In the genomic region with DNA sequence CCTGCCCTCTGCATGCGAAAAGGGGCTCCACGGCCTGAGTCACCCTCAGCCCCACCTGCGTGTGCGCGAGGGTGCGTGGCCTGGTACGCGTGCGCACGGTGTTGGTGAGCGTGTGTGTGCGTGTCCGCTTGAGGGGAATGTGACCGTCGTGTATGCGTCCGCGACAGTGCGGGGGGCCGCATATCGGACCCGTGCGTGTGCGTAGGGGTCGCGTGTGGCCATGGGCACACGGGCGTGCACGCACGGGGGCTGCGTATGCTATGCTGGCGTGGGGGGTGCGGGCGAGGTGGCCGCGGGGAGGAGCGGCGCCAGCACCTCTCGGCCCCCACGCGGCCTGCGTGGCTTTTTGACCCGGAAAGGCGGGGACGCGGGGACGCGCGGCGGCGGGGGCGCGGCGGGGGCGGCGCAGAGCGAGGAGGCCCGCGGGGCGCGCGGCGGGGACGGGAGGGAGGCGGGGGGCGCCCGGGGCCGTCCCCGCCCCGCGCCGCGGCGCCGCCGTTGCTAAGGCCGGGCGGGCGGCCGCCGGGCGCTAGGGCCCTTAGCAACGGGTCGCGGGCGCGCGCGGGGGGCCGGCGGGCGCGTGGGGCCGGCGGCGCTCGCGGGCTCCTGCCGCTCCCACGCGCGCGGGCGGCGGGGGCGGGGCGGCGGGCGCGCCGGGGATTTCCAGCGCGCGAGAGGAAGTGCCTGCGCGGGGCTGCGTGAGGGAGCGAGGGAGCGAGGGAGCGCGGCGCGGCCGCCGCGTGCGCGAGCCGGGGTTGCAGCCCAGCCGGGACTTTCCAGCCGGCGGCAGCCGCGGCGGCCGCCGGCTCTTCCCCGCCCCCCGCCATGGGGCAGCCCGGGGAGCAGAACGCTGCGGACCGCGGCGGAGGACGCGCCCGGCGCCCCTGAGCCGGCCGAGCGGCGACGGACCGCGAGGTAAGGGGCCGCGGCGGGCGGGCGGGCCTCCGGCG, we compare ENCODE assay signal across 8 cellular contexts. TPM values are rescaled to one million over a fixed set of nuclear protein-coding genes. Genes with fewer than 3 reads are reported as not detected.
DNase-seq lines count a peak whose midpoint lies in the region; ATAC-seq and TF ChIP-seq lines count a peak whose summit lies in the region.

A gene with protein sequence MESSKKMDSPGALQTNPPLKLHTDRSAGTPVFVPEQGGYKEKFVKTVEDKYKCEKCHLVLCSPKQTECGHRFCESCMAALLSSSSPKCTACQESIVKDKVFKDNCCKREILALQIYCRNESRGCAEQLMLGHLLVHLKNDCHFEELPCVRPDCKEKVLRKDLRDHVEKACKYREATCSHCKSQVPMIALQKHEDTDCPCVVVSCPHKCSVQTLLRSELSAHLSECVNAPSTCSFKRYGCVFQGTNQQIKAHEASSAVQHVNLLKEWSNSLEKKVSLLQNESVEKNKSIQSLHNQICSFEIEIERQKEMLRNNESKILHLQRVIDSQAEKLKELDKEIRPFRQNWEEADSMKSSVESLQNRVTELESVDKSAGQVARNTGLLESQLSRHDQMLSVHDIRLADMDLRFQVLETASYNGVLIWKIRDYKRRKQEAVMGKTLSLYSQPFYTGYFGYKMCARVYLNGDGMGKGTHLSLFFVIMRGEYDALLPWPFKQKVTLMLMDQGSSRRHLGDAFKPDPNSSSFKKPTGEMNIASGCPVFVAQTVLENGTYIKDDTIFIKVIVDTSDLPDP (plus strand): TSS at position 689 of the 950 bp plus-strand sequence. CDS start 92,753 bp downstream, outside the sequence.

- H3K36me3 Mint-ChIP-seq in CD4-positive, alpha-beta memory T cell: peaks cover 6 to 17% of the 10 kb centered on the region in 2 donors

- no peaks in the 10 kb centered on the region for H3K36me3 ChIP-seq in CD4-positive, alpha-beta memory T cell (ENCODE audit: insufficient read depth, low read length)
- no peaks in the 10 kb centered on the region for H3K36me3 ChIP-seq in HUES48 (ENCODE audit: control insufficient read depth, insufficient read depth, low read length)
- no peaks in the 10 kb centered on the region for H3K36me3 ChIP-seq in hepatocyte (replicated peaks; ENCODE audit: insufficient read depth, low read depth)

- in situ Hi-C loops in astrocyte of the cerebellum (cut with HindIII; ENCODE audit: low sequenced_read_pairs): no loop called here

- H3K27ac Mint-ChIP-seq in CD4-positive, alpha-beta memory T cell: peak within 1 kb of the TSS; percentile 96 to 98 (median 96)

- peaks cover 36 to 70% (median 48%) of the 10 kb centered on the region in 4 donors for H3K4me1 Mint-ChIP-seq in CD4-positive, alpha-beta memory T cell

- peak within 1 kb of the TSS; percentile 80 for H3K4me2 ChIP-seq in hepatocyte

- H3K4me3 ChIP-seq in CD4-positive, alpha-beta memory T cell (ENCODE audit: low read length in 2 of 2): peak within 1 kb of the TSS; percentile 48 to 55
- peak within 1 kb of the TSS; percentile 71 for H3K4me3 ChIP-seq in HUES48 (ENCODE audit: low read depth, low read length)
- peak within 1 kb of the TSS; percentile 56 for H3K4me3 ChIP-seq in astrocyte of the cerebellum (ENCODE audit: low read depth, low read length)
- H3K4me3 ChIP-seq in hepatocyte: peak within 1 kb of the TSS; percentile 95

- no peaks in the 10 kb centered on the region for H3K9me3 ChIP-seq in CD4-positive, alpha-beta memory T cell (ENCODE audit: control insufficient read depth in 1 of 2, low read length in 2 of 2)
- H3K9me3 ChIP-seq in HUES48 (ENCODE audit: control insufficient read depth, insufficient read depth, low read length) (no peaks in the 10 kb centered on the region), hepatocyte (ENCODE audit: low read depth) (no peaks in the 10 kb centered on the region)

- WGBS in hepatocyte (ENCODE audit: low lambda C conversion rate, missing lambda C conversion rate): 73% methylated on average over 26 of the region's 163 CpGs

- H3K9me2 ChIP-seq in hepatocyte (replicated peaks; ENCODE audit: insufficient read depth): no peaks in the 10 kb centered on the region

- H4K20me1 ChIP-seq in hepatocyte (ENCODE audit: insufficient read depth, poor library complexity, severe bottlenecking): peaks cover 3% of the 10 kb centered on the region

- H3K9me3 Mint-ChIP-seq in CD4-positive, alpha-beta memory T cell: peaks cover 0 to 8% (median 0%) of the 10 kb centered on the region in 8 donors

- H3K27ac ChIP-seq in CD4-positive, alpha-beta memory T cell (ENCODE audit: low read depth, low read length): peak within 1 kb of the TSS; percentile 90
- H3K27ac ChIP-seq in HUES48 (ENCODE audit: low read depth, low read length): peak within 1 kb of the TSS; percentile 12
- peak within 1 kb of the TSS; percentile 95 for H3K27ac ChIP-seq in hepatocyte

- ATAC-seq in GM19467 (IDR thresholded peaks at IDR 0.05; ENCODE audit: unreplicated experiment) (peak; percentile 44), sciatic nerve (peak; percentile 60)

- POLR2A ChIA-PET in CD4-positive, alpha-beta memory T cell (lab: Charles Lee; ENCODE audit: partially characterized antibody): no interaction called here

- intact Hi-C loops in CD4-positive, alpha-beta memory T cell (cut with micrococcal nuclease): loop anchor here (2.0 to 10.0 kb wide), 3 partner anchors 185 to 690 kb away; partner anchors contain the start of genes CDC42BPB, HSP90AA1 and RCOR1
- intact Hi-C loops in sciatic nerve (cut with DNase I): loop anchor here (10.0 kb wide), 1 partner anchor 148 kb away; the partner anchor contains the start of gene AMN

- H2AFZ ChIP-seq in hepatocyte: peak within 1 kb of the TSS; percentile 76

- CTCF ChIA-PET in CD4-positive, alpha-beta memory T cell (lab: Charles Lee; ENCODE audit: partially characterized antibody): no interaction called here

- H3K27me3 ChIP-seq in CD4-positive, alpha-beta memory T cell (ENCODE audit: insufficient read depth, low read length): no peaks in the 10 kb centered on the region
- peaks cover 17% of the 10 kb centered on the region for H3K27me3 ChIP-seq in HUES48 (ENCODE audit: control insufficient read depth, insufficient read depth, low read length)
- H3K27me3 ChIP-seq in hepatocyte: no peaks in the 10 kb centered on the region

- peaks cover 0 to 3% of the 10 kb centered on the region in 2 donors for H3K27me3 Mint-ChIP-seq in CD4-positive, alpha-beta memory T cell

- peaks cover 55% of the 10 kb centered on the region for H3K4me1 ChIP-seq in CD4-positive, alpha-beta memory T cell (ENCODE audit: insufficient read depth, low read length)
- H3K4me1 ChIP-seq in HUES48 (ENCODE audit: control insufficient read depth, insufficient read depth, low read length): peaks cover 28% of the 10 kb centered on the region
- H3K4me1 ChIP-seq in hepatocyte (ENCODE audit: insufficient read depth): peaks cover 12% of the 10 kb centered on the region

- TF ChIP-seq CTCF in astrocyte of the cerebellum (IDR thresholded peaks at IDR 0.05; ENCODE audit: low read depth, low read length, missing control alignments) (no peak), hepatocyte (IDR thresholded peaks at IDR 0.05; ENCODE audit: poor library complexity) (no peak)

- peak; percentile 89 to 91 (median 90) for DNase-seq in CD4-positive, alpha-beta memory T cell
- DNase-seq in T1000 (lab: John Stamatoyannopoulos, UW): peak; percentile 36
- peak; percentile 16 for DNase-seq in astrocyte of the cerebellum (ENCODE audit: low read depth)
- peak; percentile 88 for DNase-seq in hepatocyte (ENCODE audit: low spot score)
- DNase-seq in sciatic nerve (ENCODE audit: low spot score): peak; percentile 84
- DNase-seq in NCI-H1105 treated with DMSO at 0.1 percent for 48 hours (lab: John Stamatoyannopoulos, UW): no peak

- peak within 1 kb of the TSS; percentile 88 to 94 (median 92) for H3K4me3 Mint-ChIP-seq in CD4-positive, alpha-beta memory T cell

- H3K9ac ChIP-seq in HUES48 (ENCODE audit: low read depth, low read length): no peak within 1 kb of the TSS; the same call in 1 of the 2 replicates

- peaks cover 35% of the 10 kb centered on the region for H3K79me2 ChIP-seq in hepatocyte

RNA-seq across cellular contexts. Expression of the gene that starts here (rescaled TPM):
- total RNA-seq in CD4-positive, alpha-beta memory T cell: 10 to 100 TPM; 43.4 to 44.8 TPM
- polyA plus RNA-seq in CD4-positive, alpha-beta memory T cell: 10 to 100 TPM; 14.9 to 21.0 TPM
- total RNA-seq in hepatocyte (13.7 and 15.8 TPM in 2 replicates), sciatic nerve (18.8 TPM)
- 4.4 and 8.0 TPM in 2 replicates for polyA plus RNA-seq in hepatocyte

Comparison
In these comparisons a context has a peak if more than half of its experiments do, and no peak if none do; other contexts are left out.
1. H3K27ac ChIP-seq: peak in every context shown above with its lines; median percentile 95 in hepatocyte; 90 in CD4-positive, alpha-beta memory T cell; 12 in HUES48.